Comparison of ENCODE assay signal across 21 cellular contexts in genomic region chr10:114022292-114022691, GRCh38. TPM values are rescaled to one million over a fixed set of nuclear protein-coding genes. Genes with fewer than 3 reads are reported as not detected.
DNase-seq lines count a peak whose midpoint lies in the region; FAIRE-seq and TF ChIP-seq lines count a peak whose summit lies in the region.
"Had no signal": no experiment of that assay in that cellular context is flagged by ENCODE, and none has a peak within 500 bp of the region (broad histone marks: within the 10 kb centered on the region; RNA-seq: fewer than 3 reads in every experiment).

No MANE protein-coding gene starts in this region.

- H3K27ac Mint-ChIP-seq in nephron progenitor cell: peak overlapping the region; percentile 20
- H3K27ac Mint-ChIP-seq: activated naive CD8-positive, alpha-beta T cell treated with anti-CD3 and anti-CD28 coated beads, Interleukin-2, amount 10 ng/mL, durations not matched to agents 7 days and 5 days; activated T-helper 2 cell treated with anti-CD3 and anti-CD28 coated beads, Interferon-gamma antibody, Interleukin-2, Interleukin-4, amounts not matched to agents 10 μg/mL and 5 μg/mL and 100 μg/mL, durations not matched to agents 14 hours and 24 hours and 36 hours; CD4-positive, CD25-positive, alpha-beta regulatory T cell; H9 had no signal

- no peaks in the 10 kb centered on the region for H3K36me3 Mint-ChIP-seq in nephron progenitor cell (ENCODE audit: low read depth)
- H3K36me3 Mint-ChIP-seq: CD4-positive, CD25-positive, alpha-beta regulatory T cell had no signal

- H3K4me3 Mint-ChIP-seq in nephron progenitor cell: peak overlapping the region; percentile 2
- H3K4me3 Mint-ChIP-seq: activated naive CD8-positive, alpha-beta T cell treated with anti-CD3 and anti-CD28 coated beads, Interleukin-2, amount 10 ng/mL, durations not matched to agents 7 days and 5 days; CD4-positive, CD25-positive, alpha-beta regulatory T cell; H9 had no signal

- no peak overlapping the region for H3K4me3 ChIP-seq in fibroblast of villous mesenchyme (ENCODE audit: low read depth, low read length)
- H3K4me3 ChIP-seq: left lung, mucosa of descending colon, vagina had no signal

- in situ Hi-C loops in GM13976 (cut with MboI; ENCODE audit: low sequenced_read_pairs, unreplicated experiment): no loop called here

- H3K4me1 Mint-ChIP-seq in nephron progenitor cell: peaks cover 59% of the 10 kb centered on the region

- H3K9me3 Mint-ChIP-seq in nephron progenitor cell: no peaks in the 10 kb centered on the region
- H3K9me3 Mint-ChIP-seq: activated T-helper 2 cell treated with anti-CD3 and anti-CD28 coated beads, Interferon-gamma antibody, Interleukin-2, Interleukin-4, amounts not matched to agents 10 μg/mL and 5 μg/mL and 100 μg/mL, durations not matched to agents 14 hours and 24 hours and 36 hours; H9 had no signal

- TF ChIP-seq POLR2A in erythroblast (IDR thresholded peaks at IDR 0.05; ENCODE audit: low read length): no peak

- no peak for FAIRE-seq in D721Med (lab: Jason Lieb, UNC)
- FAIRE-seq: bronchial epithelial cell had no signal

- H3K27me3 Mint-ChIP-seq in nephron progenitor cell (ENCODE audit: low read depth, poor library complexity): peaks cover 19% of the 10 kb centered on the region

- TF ChIP-seq CTCF in fibroblast of villous mesenchyme (IDR thresholded peaks at IDR 0.05; ENCODE audit: insufficient read depth, low read depth, low read length) (no peak), nephron progenitor cell (IDR thresholded peaks at IDR 0.05) (no peak), GM13976 (IDR thresholded peaks at IDR 0.05; ENCODE audit: borderline replicate concordance, control extremely low read depth, extremely low read depth, insufficient read depth, missing control alignments) (no peak), D721Med (IDR thresholded peaks at IDR 0.05; ENCODE audit: insufficient read depth, missing control alignments) (no peak)

- DNase-seq in Ammon's horn (ENCODE audit: low spot score): peak; percentile 20
- DNase-seq in amniotic epithelial cell (ENCODE audit: low read depth): peak; percentile 61
- peak; percentile 53 for DNase-seq in fibroblast of villous mesenchyme (ENCODE audit: low read depth)
- peak; percentile 40 for DNase-seq in nephron progenitor cell
- no peak for DNase-seq in GM13976 (ENCODE audit: low spot score)
- no peak for DNase-seq in kidney tubule cell (ENCODE audit: low spot score)
- DNase-seq in erythroblast (lab: John Stamatoyannopoulos, UW): no peak
- no peak for DNase-seq in D721Med (ENCODE audit: insufficient read length, low spot score)
- DNase-seq: activated CD4-positive, alpha-beta T cell treated with anti-CD3 and anti-CD28 coated beads for 48 hours; activated naive CD8-positive, alpha-beta T cell treated with anti-CD3 and anti-CD28 coated beads, Interleukin-2, amount 10 ng/mL, durations not matched to agents 7 days and 5 days; CD4-positive, CD25-positive, alpha-beta regulatory T cell; H9; left lung; mucosa of descending colon; NCI-H1694; OCI-M1; SIG-M5; stimulated activated CD8-positive, alpha-beta memory T cell treated with anti-CD3 and anti-CD28 coated beads, Interleukin-4, amount 100 ng/mL, for 48 hours had no signal

RNA-seq across cellular contexts. Expression of gene ADRB1, which starts 21.4 kb away (rescaled TPM):
- not detected in 2 replicates for total RNA-seq in fibroblast of villous mesenchyme
- total RNA-seq: activated T-helper 2 cell treated with anti-CD3 and anti-CD28 coated beads, Interferon-gamma antibody, Interleukin-2, Interleukin-4, amounts not matched to agents 10 μg/mL and 5 μg/mL and 100 μg/mL, durations not matched to agents 14 hours and 24 hours and 36 hours; vagina had no signal

Comparison
In these comparisons a context has a peak if more than half of its experiments do, and no peak if none do; other contexts are left out.
1. DNase-seq: peak in Ammon's horn (single experiment), amniotic epithelial cell (single experiment), fibroblast of villous mesenchyme (single experiment) and nephron progenitor cell (single experiment); none in GM13976 (single experiment), kidney tubule cell (single experiment), erythroblast (0 of 2) and D721Med (single experiment).